In the genomic region with DNA sequence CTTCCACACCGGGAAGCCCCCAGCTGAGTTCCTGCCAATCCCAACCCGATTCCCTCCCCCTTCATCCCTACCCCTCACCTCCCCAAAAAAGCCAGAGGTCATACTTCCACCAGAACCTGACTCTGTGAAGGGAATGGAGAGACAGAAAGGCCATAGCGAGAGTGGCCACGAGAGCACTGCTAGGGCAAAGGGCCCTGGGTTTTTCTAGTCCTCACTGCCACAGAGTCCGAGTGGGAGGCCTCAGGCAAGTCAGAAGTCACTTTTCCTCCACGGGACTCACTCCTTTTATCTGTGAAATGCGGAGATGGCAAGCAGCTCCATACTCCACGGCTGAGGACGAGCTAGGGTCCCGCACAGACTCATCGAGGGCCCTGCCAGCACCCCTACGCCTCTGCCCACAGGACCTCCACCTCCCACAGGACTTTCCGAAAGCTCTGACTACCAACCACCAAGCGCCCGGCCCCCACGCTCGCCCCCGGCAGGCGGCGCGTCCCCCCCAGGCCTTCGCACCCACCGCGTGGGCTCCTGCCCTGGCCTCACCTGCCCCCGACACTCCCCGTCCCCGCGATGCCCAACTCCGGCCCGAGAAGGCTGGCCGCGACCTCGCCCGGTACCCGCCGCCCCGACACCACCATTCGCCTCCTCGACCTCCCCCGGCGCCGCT, we compare ENCODE assay signal across 8 cellular contexts.
A peak's percentile ranks its signal among the peaks of the same experiment; 100 is the strongest.
DNase-seq lines count a peak whose midpoint lies in the region; ATAC-seq lines count a peak whose summit lies in the region.

No MANE protein-coding gene starts in this region.

- ATAC-seq in GM18909 (IDR thresholded peaks at IDR 0.05; ENCODE audit: poor library complexity, unreplicated experiment) (peak; percentile 14), HG03457 (IDR thresholded peaks at IDR 0.05; ENCODE audit: unreplicated experiment) (peak; percentile 5), HG03469 (IDR thresholded peaks at IDR 0.05; ENCODE audit: unreplicated experiment) (no peak)
- peak; percentile 36 to 44 for ATAC-seq in activated CD4-positive, CD25-positive, alpha-beta regulatory T cell treated with anti-CD3 and anti-CD28 coated beads, Interleukin-2, amount 50 U/mL, for 24 hours

- DNase-seq in 8988T = peak; percentile 51
- peak; percentile 35 for DNase-seq in cerebellar cortex (ENCODE audit: low spot score)
- DNase-seq in left kidney (ENCODE audit: low read depth, low spot score) = peak; percentile 67
- peak; percentile 57 to 81 for DNase-seq in stimulated activated CD4-positive, alpha-beta T cell treated with anti-CD3 and anti-CD28 coated beads, Interleukin-4, amount 100 ng/mL, for 4 hours
